In the genomic region with DNA sequence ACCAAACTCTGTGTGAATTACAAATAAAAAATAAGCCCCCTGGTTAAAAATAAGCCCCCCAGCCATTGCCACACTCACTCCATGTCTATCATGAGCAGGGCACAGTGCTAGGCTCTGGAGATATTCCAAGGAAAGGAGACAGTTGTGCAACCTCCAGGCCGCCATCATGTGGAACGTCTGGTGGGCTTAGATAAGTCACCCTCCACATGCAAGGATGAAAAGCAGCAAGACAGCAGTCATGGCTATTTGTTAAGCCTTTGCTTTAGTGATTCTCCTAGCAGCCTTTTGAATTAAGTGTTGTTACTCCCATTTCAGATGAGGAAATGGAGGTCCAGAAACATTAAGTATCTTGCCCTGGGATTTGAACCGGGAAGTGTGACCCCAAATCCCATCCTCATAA, we compare ENCODE assay signal across 24 cellular contexts.
DNase-seq lines count a peak whose midpoint lies in the region; ATAC-seq, FAIRE-seq and TF ChIP-seq lines count a peak whose summit lies in the region.
"Had no signal": no experiment of that assay in that cellular context is flagged by ENCODE, and none has a peak within 500 bp of the region (broad histone marks: within the 10 kb centered on the region; RNA-seq: fewer than 3 reads in every experiment).

No MANE protein-coding gene starts in this region.

- H3F3A ChIP-seq in GM23338 (replicated peaks; ENCODE audit: low read depth), result peaks cover 8% of the 10 kb centered on the region; the same call in 1 of the 2 replicates

- TF ChIP-seq RAD21 in K562 (CRISPR knock-in tag; conservative IDR thresholded peaks at IDR 0.05 in 1 of 2, IDR thresholded peaks at IDR 0.05 in 1 of 2), result no peak

- H3K4me1 ChIP-seq in GM23338 (ENCODE audit: insufficient read depth) (peaks cover 27% of the 10 kb centered on the region), HUES48 (ENCODE audit: control insufficient read depth, insufficient read depth, low read length) (peaks cover 24% of the 10 kb centered on the region), K562 (replicated peaks in 1 of 2; ENCODE audit: control insufficient read depth in 2 of 2, insufficient read depth in 2 of 2, low read length in 2 of 2) (peaks cover 21 to 23% of the 10 kb centered on the region in 2 experiments; a peak in 4 of 5 replicates), iPS-20b (ENCODE audit: insufficient read depth, low read length) (peaks cover 12% of the 10 kb centered on the region)
- peaks cover 0 to 11% of the 10 kb centered on the region in 2 donors for H3K4me1 ChIP-seq in naive thymus-derived CD4-positive, alpha-beta T cell (ENCODE audit: control insufficient read depth in 2 of 2, insufficient read depth in 2 of 2, low read length in 2 of 2)
- H3K4me1 ChIP-seq: A549, BE2C had no signal

- H3K9me3 ChIP-seq in HUES48 (ENCODE audit: control insufficient read depth, insufficient read depth, low read length), result no peaks in the 10 kb centered on the region
- peaks cover 2% of the 10 kb centered on the region; the same call in 1 of the 2 replicates for H3K9me3 ChIP-seq in K562 (replicated peaks; ENCODE audit: control insufficient read depth, insufficient read depth, low read depth, low read length)
- H3K9me3 ChIP-seq in iPS-20b (ENCODE audit: insufficient read depth, low read depth, low read length), result no peaks in the 10 kb centered on the region
- H3K9me3 ChIP-seq in naive thymus-derived CD4-positive, alpha-beta T cell (ENCODE audit: control insufficient read depth in 2 of 3, low read length in 3 of 3), result no peaks in the 10 kb centered on the region
- H3K9me3 ChIP-seq: A549, BE2C had no signal

- no peak overlapping the region for H3K27ac Mint-ChIP-seq in GM23338
- H3K27ac Mint-ChIP-seq in naive thymus-derived CD4-positive, alpha-beta T cell, result peak overlapping the region in 3 of 9 donors; percentile 41 to 81 (median 76)
- H3K27ac Mint-ChIP-seq: CD14-positive monocyte had no signal

- H3K4me3 Mint-ChIP-seq in GM23338, result no peak overlapping the region
- H3K4me3 Mint-ChIP-seq in naive thymus-derived CD4-positive, alpha-beta T cell, result no peak overlapping the region
- H3K4me3 Mint-ChIP-seq: CD14-positive monocyte; CD4-positive, alpha-beta memory T cell had no signal

- H3K36me3 Mint-ChIP-seq in GM23338 (ENCODE audit: low read depth), result peaks cover 55% of the 10 kb centered on the region
- peaks cover 0 to 11% (median 3%) of the 10 kb centered on the region in 5 donors for H3K36me3 Mint-ChIP-seq in naive thymus-derived CD4-positive, alpha-beta T cell
- H3K36me3 Mint-ChIP-seq: CD14-positive monocyte had no signal

- H3K4me1 Mint-ChIP-seq in GM23338, result peaks cover 44% of the 10 kb centered on the region
- peaks cover 7 to 40% (median 27%) of the 10 kb centered on the region in 7 donors for H3K4me1 Mint-ChIP-seq in naive thymus-derived CD4-positive, alpha-beta T cell
- H3K4me1 Mint-ChIP-seq: CD14-positive monocyte had no signal

- peaks cover 8% of the 10 kb centered on the region for H3K27me3 Mint-ChIP-seq in GM23338 (ENCODE audit: insufficient read depth, low read depth, poor library complexity)
- peaks cover 0 to 3% (median 0%) of the 10 kb centered on the region in 5 donors for H3K27me3 Mint-ChIP-seq in naive thymus-derived CD4-positive, alpha-beta T cell
- H3K27me3 Mint-ChIP-seq: CD4-positive, alpha-beta memory T cell had no signal

- H4K20me1 ChIP-seq in GM23338 (replicated peaks; ENCODE audit: insufficient read depth) (no peaks in the 10 kb centered on the region), K562 (replicated peaks; ENCODE audit: control insufficient read depth, insufficient read depth, low read length) (no peaks in the 10 kb centered on the region)
- H4K20me1 ChIP-seq: BLaER1 treated with 17β-estradiol and CSF1 and Interleukin-3, amounts not matched to agents 10 nM and 100 nM had no signal

- TF ChIP-seq CTCF in GM23338 (conservative IDR thresholded peaks at IDR 0.05; ENCODE audit: low read depth in 2 of 2), result no peak
- no peak for TF ChIP-seq CTCF in K562 (IDR thresholded peaks at IDR 0.05 in 2 of 3, conservative IDR thresholded peaks at IDR 0.05 in 1 of 3; ENCODE audit: insufficient read depth in 2 of 3, low read depth in 1 of 3, low read length in 3 of 3)

- H3K27me3 ChIP-seq in GM23338 (ENCODE audit: insufficient read depth), result no peaks in the 10 kb centered on the region
- no peaks in the 10 kb centered on the region for H3K27me3 ChIP-seq in HUES48 (ENCODE audit: control insufficient read depth, insufficient read depth, low read length)
- H3K27me3 ChIP-seq in K562 (ENCODE audit: control insufficient read depth in 2 of 2, insufficient read depth in 2 of 2, low read length in 2 of 2), result no peaks in the 10 kb centered on the region
- H3K27me3 ChIP-seq in iPS-20b (ENCODE audit: insufficient read depth, low read length), result no peaks in the 10 kb centered on the region
- no peaks in the 10 kb centered on the region for H3K27me3 ChIP-seq in naive thymus-derived CD4-positive, alpha-beta T cell (ENCODE audit: control insufficient read depth in 2 of 2, insufficient read depth in 2 of 2, low read length in 2 of 2)
- H3K27me3 ChIP-seq: BE2C; BLaER1 treated with 17β-estradiol and CSF1 and Interleukin-3, amounts not matched to agents 10 nM and 100 nM had no signal

- H3K79me2 ChIP-seq in GM23338 (replicated peaks; ENCODE audit: insufficient read depth) (no peaks in the 10 kb centered on the region), K562 (ENCODE audit: control insufficient read depth, insufficient read depth, low read length) (no peaks in the 10 kb centered on the region)

- H3K36me3 ChIP-seq in GM23338 (ENCODE audit: insufficient read depth) (0 out of 2 replicates have a peak, but pooled peaks cover 4% of the 10 kb centered on the region), HUES48 (ENCODE audit: control insufficient read depth, insufficient read depth, low read length) (0 out of 2 replicates have a peak, but pooled peaks cover 6% of the 10 kb centered on the region), K562 (ENCODE audit: control insufficient read depth, insufficient read depth, low read length) (no peaks in the 10 kb centered on the region), iPS-20b (ENCODE audit: insufficient read depth, low read depth, low read length) (peaks cover 19% of the 10 kb centered on the region)
- H3K36me3 ChIP-seq in naive thymus-derived CD4-positive, alpha-beta T cell (ENCODE audit: control insufficient read depth in 2 of 3, insufficient read depth in 3 of 3, low read length in 3 of 3), result no peaks in the 10 kb centered on the region
- H3K36me3 ChIP-seq: BLaER1 treated with 17β-estradiol and CSF1 and Interleukin-3, amounts not matched to agents 10 nM and 100 nM had no signal

- TF ChIP-seq EP300 in K562 (IDR thresholded peaks at IDR 0.05; ENCODE audit: low read length), result peak; percentile 59

- H3K4me3 ChIP-seq in GM23338, result no peak overlapping the region
- no peak overlapping the region for H3K4me3 ChIP-seq in HUES48 (ENCODE audit: low read depth, low read length)
- no peak overlapping the region for H3K4me3 ChIP-seq in K562
- no peak overlapping the region for H3K4me3 ChIP-seq in iPS-20b (ENCODE audit: low read length)
- no peak overlapping the region for H3K4me3 ChIP-seq in naive thymus-derived CD4-positive, alpha-beta T cell (ENCODE audit: low read length)
- H3K4me3 ChIP-seq: A549; BLaER1 treated with 17β-estradiol and CSF1 and Interleukin-3, amounts not matched to agents 10 nM and 100 nM had no signal

- H3K4me2 ChIP-seq in GM23338, result peak overlapping the region; percentile 64; the same call in 1 of the 2 replicates
- H3K4me2 ChIP-seq in K562 (ENCODE audit: insufficient read depth, low read length), result peak overlapping the region; percentile 33
- H3K4me2 ChIP-seq: A549; BLaER1 treated with 17β-estradiol and CSF1 and Interleukin-3, amounts not matched to agents 10 nM and 100 nM had no signal

- no peak for DNase-seq in GM23338 (ENCODE audit: low spot score)
- peak; percentile 64 to 77 (median 72) for DNase-seq in K562 (ENCODE audit: extremely low read depth in 1 of 4, low spot score in 3 of 4)
- DNase-seq in naive thymus-derived CD4-positive, alpha-beta T cell, result no peak
- no peak for DNase-seq in NCI-H1092 (lab: John Stamatoyannopoulos, UW)
- DNase-seq in NCI-H2196 treated with DMSO at 0.1 percent for 48 hours (lab: John Stamatoyannopoulos, UW; ENCODE audit: unreplicated experiment), result no peak
- DNase-seq: 8988T; ACHN; AML-193; BE2C; Calu3; CD4-positive, alpha-beta memory T cell; COR-L47; DMS53; DMS79 treated with DMSO at 0.1 percent for 48 hours; GF-D8; GOT3 had no signal

- H3K9me2 ChIP-seq in GM23338 (ENCODE audit: insufficient read depth), result peaks cover 19% of the 10 kb centered on the region

- peak; percentile 84 for FAIRE-seq in K562 (lab: Jason Lieb, UNC)
- FAIRE-seq: A549, GM12892 had no signal

- BruUV-seq in K562 (replicated peaks; lab: Mats Ljungman, UMichigan), result no TSS peak

- no peak for TF ChIP-seq POLR2A in K562 (conservative IDR thresholded peaks at IDR 0.05)

- H3K27ac ChIP-seq in GM23338 (ENCODE audit: low read depth), result no peak overlapping the region
- peak overlapping the region; percentile 93 for H3K27ac ChIP-seq in HUES48 (ENCODE audit: low read depth, low read length)
- H3K27ac ChIP-seq in K562 (ENCODE audit: extremely low read depth, low read depth, low read length), result peak overlapping the region; percentile 54
- peak overlapping the region; percentile 37 for H3K27ac ChIP-seq in iPS-20b (ENCODE audit: low read length)
- no peak overlapping the region for H3K27ac ChIP-seq in naive thymus-derived CD4-positive, alpha-beta T cell (ENCODE audit: low read depth, low read length)
- H3K27ac ChIP-seq: A549; BLaER1 treated with 17β-estradiol and CSF1 and Interleukin-3, amounts not matched to agents 10 nM and 100 nM had no signal

- 0% methylated on average over 3 of the region's 3 CpGs for WGBS in K562 (ENCODE audit: insufficient coverage, low coverage, missing lambda C conversion rate)

- H3K9me3 Mint-ChIP-seq in GM23338, result peaks cover 17% of the 10 kb centered on the region
- H3K9me3 Mint-ChIP-seq in naive thymus-derived CD4-positive, alpha-beta T cell, result peaks cover 0 to 10% (median 0%) of the 10 kb centered on the region in 11 donors

- ATAC-seq in GM23338 (no peak), K562 (peak; percentile 76), GM19397 (IDR thresholded peaks at IDR 0.05; ENCODE audit: unreplicated experiment) (no peak)
- ATAC-seq in naive thymus-derived CD4-positive, alpha-beta T cell, result no peak
- ATAC-seq: A549, HCT116 had no signal

- H3K9ac ChIP-seq in HUES48 (ENCODE audit: low read depth, low read length) (no peak overlapping the region), K562 (ENCODE audit: insufficient read depth in 1 of 2, low read depth in 2 of 2, low read length in 2 of 2) (0 out of 4 replicates have a peak overlapping the region, but pooled peaks of 1 of the 2 experiments have one; percentile 17), iPS-20b (ENCODE audit: low read depth, low read length) (no peak overlapping the region)
- H3K9ac ChIP-seq: BLaER1 treated with 17β-estradiol and CSF1 and Interleukin-3, amounts not matched to agents 10 nM and 100 nM had no signal

- H3K9me1 ChIP-seq in K562 (ENCODE audit: control insufficient read depth, insufficient read depth, low read length), result no peaks in the 10 kb centered on the region

- in situ Hi-C loops in K562 (cut with MboI), result no loop called here

- POLR2A ChIA-PET in K562 (lab: Yijun Ruan, JAX), result interaction anchor here (1.0 to 2.2 kb wide), 7 partner anchors 10 to 41 kb away, joined by 3 to 15 read pairs (median 5); no protein-coding TSS in a partner anchor
- POLR2A ChIA-PET in naive thymus-derived CD4-positive, alpha-beta T cell (lab: Charles Lee), result no interaction called here

- H2AFZ ChIP-seq in GM23338, result no peak overlapping the region
- H2AFZ ChIP-seq in K562 (ENCODE audit: low read depth, low read length), result peak overlapping the region; percentile 90

- CTCF ChIA-PET in K562 (lab: Yijun Ruan, JAX; ENCODE audit: low intra/inter-chr PET ratio), result interaction anchor here (0.6 kb wide), 1 partner anchor 196 kb away, joined by 3 read pairs; no protein-coding TSS in a partner anchor
- CTCF ChIA-PET in naive thymus-derived CD4-positive, alpha-beta T cell (lab: Charles Lee), result interaction anchor here (1.6 kb wide), 1 partner anchor 76 kb away, joined by 4 read pairs; no protein-coding TSS in a partner anchor

- intact Hi-C loops in K562 (cut with micrococcal nuclease), result loop anchor here (2.0 kb wide), 1 partner anchor 75 kb away; no protein-coding TSS in a partner anchor
- intact Hi-C loops in naive thymus-derived CD4-positive, alpha-beta T cell (cut with micrococcal nuclease), result loop anchor here in 1 of 2 donors (5.0 kb wide), 2 partner anchors 49 to 261 kb away; no protein-coding TSS in a partner anchor

Comparison
In these comparisons a context has a peak if more than half of its experiments do, and no peak if none do; other contexts are left out.
1. DNase-seq: peak in K562 (4 of 4); none in GM23338 (single experiment), naive thymus-derived CD4-positive, alpha-beta T cell (0 of 9), NCI-H1092 (single experiment) and NCI-H2196 treated with DMSO at 0.1 percent for 48 hours (single experiment).
2. H3K27ac ChIP-seq: peak in HUES48 (single experiment), K562 (single experiment) and iPS-20b (single experiment); none in GM23338 (single experiment) and naive thymus-derived CD4-positive, alpha-beta T cell (single experiment).